In genomic region chr5:1246711-1247431, GRCh38 we compare ENCODE assay signal across 9 cellular contexts. TPM values are rescaled to one million over a fixed set of nuclear protein-coding genes. Genes with fewer than 3 reads are reported as not detected.
DNase-seq lines count a peak whose midpoint lies in the region; ATAC-seq and TF ChIP-seq lines count a peak whose summit lies in the region.
"Had no signal": no experiment of that assay in that cellular context is flagged by ENCODE, and none has a peak within 500 bp of the region (broad histone marks: within the 10 kb centered on the region; RNA-seq: fewer than 3 reads in every experiment).

No MANE protein-coding gene starts in this region.

- H3K4me1 Mint-ChIP-seq in Calu3 (ENCODE audit: low read depth, unreplicated experiment) = no peaks in the 10 kb centered on the region
- no peaks in the 10 kb centered on the region for H3K4me1 Mint-ChIP-seq in activated CD8-positive, alpha-beta T cell treated with anti-CD3 and anti-CD28 coated beads, Interleukin-2, amount 10 ng/mL, durations not matched to agents 7 days and 5 days (ENCODE audit: low read depth)

- H3K27ac Mint-ChIP-seq in Calu3 (ENCODE audit: unreplicated experiment) = no peak overlapping the region
- no peak overlapping the region for H3K27ac Mint-ChIP-seq in activated CD8-positive, alpha-beta T cell treated with anti-CD3 and anti-CD28 coated beads, Interleukin-2, amount 10 ng/mL, durations not matched to agents 7 days and 5 days
- H3K27ac Mint-ChIP-seq: naive B cell had no signal

- POLR2A ChIA-PET in activated CD8-positive, alpha-beta T cell treated with anti-CD3 and anti-CD28 coated beads, Interleukin-2, amount 10 ng/mL, durations not matched to agents 7 days and 5 days (lab: Charles Lee) = no interaction called here

- H3K4me3 Mint-ChIP-seq in Calu3 (ENCODE audit: low read depth, unreplicated experiment) = no peak overlapping the region
- no peak overlapping the region for H3K4me3 Mint-ChIP-seq in activated CD8-positive, alpha-beta T cell treated with anti-CD3 and anti-CD28 coated beads, Interleukin-2, amount 10 ng/mL, durations not matched to agents 7 days and 5 days
- H3K4me3 Mint-ChIP-seq: naive B cell had no signal

- peak; percentile 18 for ATAC-seq in activated CD8-positive, alpha-beta T cell treated with anti-CD3 and anti-CD28 coated beads, Interleukin-2, amount 10 ng/mL, durations not matched to agents 7 days and 5 days
- ATAC-seq in HG03469 (IDR thresholded peaks at IDR 0.05; ENCODE audit: unreplicated experiment) (no peak), GM21737 (IDR thresholded peaks at IDR 0.05; ENCODE audit: unreplicated experiment) (no peak)

- DNase-seq in Calu3 (peak; percentile 56), HuH-7 (ENCODE audit: low spot score) (peak; percentile 74), left kidney (ENCODE audit: low read depth, low spot score) (peak; percentile 97), SIG-M5 (lab: John Stamatoyannopoulos, UW) (no peak), HCEC 1CT (no peak)
- peak; percentile 42 for DNase-seq in activated CD8-positive, alpha-beta T cell treated with anti-CD3 and anti-CD28 coated beads, Interleukin-2, amount 10 ng/mL, durations not matched to agents 7 days and 5 days
- DNase-seq: naive B cell had no signal

- intact Hi-C loops in Calu3 (cut with micrococcal nuclease; ENCODE audit: unreplicated experiment) = no loop called here

- CTCF ChIA-PET in Calu3 (lab: Charles Lee) = no interaction called here
- CTCF ChIA-PET in activated CD8-positive, alpha-beta T cell treated with anti-CD3 and anti-CD28 coated beads, Interleukin-2, amount 10 ng/mL, durations not matched to agents 7 days and 5 days (lab: Charles Lee) = no interaction called here

- BruUV-seq in Calu3 (replicated peaks; lab: Mats Ljungman, UMichigan) = no TSS peak

- H3K9me3 Mint-ChIP-seq in Calu3 (ENCODE audit: low read depth, unreplicated experiment) = no peaks in the 10 kb centered on the region
- no peaks in the 10 kb centered on the region for H3K9me3 Mint-ChIP-seq in activated CD8-positive, alpha-beta T cell treated with anti-CD3 and anti-CD28 coated beads, Interleukin-2, amount 10 ng/mL, durations not matched to agents 7 days and 5 days (ENCODE audit: insufficient read depth)
- H3K9me3 Mint-ChIP-seq: naive B cell had no signal

- peaks cover 66% of the 10 kb centered on the region for H3K27me3 Mint-ChIP-seq in Calu3 (ENCODE audit: unreplicated experiment)
- H3K27me3 Mint-ChIP-seq in activated CD8-positive, alpha-beta T cell treated with anti-CD3 and anti-CD28 coated beads, Interleukin-2, amount 10 ng/mL, durations not matched to agents 7 days and 5 days (ENCODE audit: low read depth) = peaks cover 7% of the 10 kb centered on the region

- no peak for TF ChIP-seq CTCF in Calu3 (IDR thresholded peaks at IDR 0.05; ENCODE audit: unreplicated experiment)

- H3K36me3 Mint-ChIP-seq in Calu3 (ENCODE audit: insufficient read depth, unreplicated experiment) = no peaks in the 10 kb centered on the region
- H3K36me3 Mint-ChIP-seq in activated CD8-positive, alpha-beta T cell treated with anti-CD3 and anti-CD28 coated beads, Interleukin-2, amount 10 ng/mL, durations not matched to agents 7 days and 5 days (ENCODE audit: low read depth) = no peaks in the 10 kb centered on the region
- H3K36me3 Mint-ChIP-seq: naive B cell had no signal

RNA-seq across cellular contexts. Expression of gene SLC6A18, which starts 21.7 kb away (rescaled TPM):
- total RNA-seq in Calu3 (2022) = not detected in 2 replicates
- not detected for total RNA-seq in activated CD8-positive, alpha-beta T cell treated with anti-CD3 and anti-CD28 coated beads, Interleukin-2, amount 10 ng/mL, durations not matched to agents 7 days and 5 days

RNA-seq across cellular contexts. Expression of gene SLC6A19, which starts 45.5 kb away (rescaled TPM):
- not detected in 2 replicates for total RNA-seq in Calu3 (2022)
- total RNA-seq in activated CD8-positive, alpha-beta T cell treated with anti-CD3 and anti-CD28 coated beads, Interleukin-2, amount 10 ng/mL, durations not matched to agents 7 days and 5 days = not detected

RNA-seq across cellular contexts. Expression of gene TERT, which starts 48.0 kb away (rescaled TPM):
- total RNA-seq in Calu3 (2022) = 2.1 and 2.3 TPM in 2 replicates
- under 1 TPM; 0.29 to 0.44 TPM for total RNA-seq in activated CD8-positive, alpha-beta T cell treated with anti-CD3 and anti-CD28 coated beads, Interleukin-2, amount 10 ng/mL, durations not matched to agents 7 days and 5 days

Comparison
In these comparisons a context has a peak if more than half of its experiments do, and no peak if none do; other contexts are left out.
1. DNase-seq: peak in Calu3 (single experiment), HuH-7 (single experiment), activated CD8-positive, alpha-beta T cell treated with anti-CD3 and anti-CD28 coated beads, Interleukin-2, amount 10 ng/mL, durations not matched to agents 7 days and 5 days (single experiment) and left kidney (single experiment); none in SIG-M5 (single experiment) and HCEC 1CT (single experiment).